1 cellular context compared by ENCODE assay signal in the genomic region with DNA sequence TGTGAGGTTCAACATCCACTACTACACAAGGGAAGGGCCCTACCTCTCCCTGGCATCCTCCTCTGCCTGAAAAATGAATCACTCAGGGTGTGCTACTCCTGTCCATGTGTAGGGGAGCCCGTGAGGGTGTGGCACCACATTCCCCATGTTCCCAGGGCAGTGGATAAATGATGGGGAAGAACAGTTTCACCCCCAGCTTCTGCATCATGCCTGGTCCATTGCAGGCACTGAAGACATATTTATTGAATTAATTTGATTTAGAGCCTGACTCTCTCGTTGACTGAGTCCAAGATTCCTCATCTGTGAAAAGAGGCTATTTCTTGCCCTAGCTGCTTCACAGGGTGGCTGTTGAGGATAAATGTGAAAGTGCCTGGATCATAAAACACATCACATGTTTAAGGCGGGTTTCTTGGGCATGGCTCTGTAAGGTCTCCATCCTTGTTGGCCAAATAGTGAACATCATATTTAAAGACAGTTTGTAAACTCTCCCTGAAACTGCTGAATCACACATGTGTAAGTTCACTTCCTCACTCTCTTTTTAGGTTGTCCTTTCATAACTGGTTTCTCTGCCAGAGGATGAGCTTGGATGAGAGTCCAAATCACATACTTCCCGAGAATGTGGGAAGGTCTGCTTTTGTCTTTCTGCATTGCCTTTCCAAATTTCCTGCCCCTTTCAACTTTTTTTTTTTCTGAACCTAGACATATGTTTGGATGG.
TF ChIP-seq lines count a peak whose summit lies in the region.

No MANE protein-coding gene starts in this region.

TF ChIP-seq in HEK293, 187 proteins besides CTCF, POLR2A, EP300 and RAD21 (continued from another document):
- TF ChIP-seq, protein P1, sequence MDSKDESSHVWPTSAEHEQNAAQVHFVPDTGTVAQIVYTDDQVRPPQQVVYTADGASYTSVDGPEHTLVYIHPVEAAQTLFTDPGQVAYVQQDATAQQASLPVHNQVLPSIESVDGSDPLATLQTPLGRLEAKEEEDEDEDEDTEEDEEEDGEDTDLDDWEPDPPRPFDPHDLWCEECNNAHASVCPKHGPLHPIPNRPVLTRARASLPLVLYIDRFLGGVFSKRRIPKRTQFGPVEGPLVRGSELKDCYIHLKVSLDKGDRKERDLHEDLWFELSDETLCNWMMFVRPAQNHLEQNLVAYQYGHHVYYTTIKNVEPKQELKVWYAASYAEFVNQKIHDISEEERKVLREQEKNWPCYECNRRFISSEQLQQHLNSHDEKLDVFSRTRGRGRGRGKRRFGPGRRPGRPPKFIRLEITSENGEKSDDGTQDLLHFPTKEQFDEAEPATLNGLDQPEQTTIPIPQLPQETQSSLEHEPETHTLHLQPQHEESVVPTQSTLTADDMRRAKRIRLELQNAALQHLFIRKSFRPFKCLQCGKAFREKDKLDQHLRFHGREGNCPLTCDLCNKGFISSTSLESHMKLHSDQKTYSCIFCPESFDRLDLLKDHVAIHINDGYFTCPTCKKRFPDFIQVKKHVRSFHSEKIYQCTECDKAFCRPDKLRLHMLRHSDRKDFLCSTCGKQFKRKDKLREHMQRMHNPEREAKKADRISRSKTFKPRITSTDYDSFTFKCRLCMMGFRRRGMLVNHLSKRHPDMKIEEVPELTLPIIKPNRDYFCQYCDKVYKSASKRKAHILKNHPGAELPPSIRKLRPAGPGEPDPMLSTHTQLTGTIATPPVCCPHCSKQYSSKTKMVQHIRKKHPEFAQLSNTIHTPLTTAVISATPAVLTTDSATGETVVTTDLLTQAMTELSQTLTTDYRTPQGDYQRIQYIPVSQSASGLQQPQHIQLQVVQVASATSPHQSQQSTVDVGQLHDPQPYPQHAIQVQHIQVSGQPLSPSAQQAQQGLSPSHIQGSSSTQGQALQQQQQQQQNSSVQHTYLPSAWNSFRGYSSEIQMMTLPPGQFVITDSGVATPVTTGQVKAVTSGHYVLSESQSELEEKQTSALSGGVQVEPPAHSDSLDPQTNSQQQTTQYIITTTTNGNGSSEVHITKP (tag by site-specific recombination; IDR thresholded peaks at IDR 0.05), result peak; percentile 96
- TF ChIP-seq ZNF660 (tag by site-specific recombination; IDR thresholded peaks at IDR 0.05) (no peak), ZNF776 (tag by site-specific recombination; IDR thresholded peaks at IDR 0.05; ENCODE audit: borderline replicate concordance) (no peak)
- TF ChIP-seq, protein P2, sequence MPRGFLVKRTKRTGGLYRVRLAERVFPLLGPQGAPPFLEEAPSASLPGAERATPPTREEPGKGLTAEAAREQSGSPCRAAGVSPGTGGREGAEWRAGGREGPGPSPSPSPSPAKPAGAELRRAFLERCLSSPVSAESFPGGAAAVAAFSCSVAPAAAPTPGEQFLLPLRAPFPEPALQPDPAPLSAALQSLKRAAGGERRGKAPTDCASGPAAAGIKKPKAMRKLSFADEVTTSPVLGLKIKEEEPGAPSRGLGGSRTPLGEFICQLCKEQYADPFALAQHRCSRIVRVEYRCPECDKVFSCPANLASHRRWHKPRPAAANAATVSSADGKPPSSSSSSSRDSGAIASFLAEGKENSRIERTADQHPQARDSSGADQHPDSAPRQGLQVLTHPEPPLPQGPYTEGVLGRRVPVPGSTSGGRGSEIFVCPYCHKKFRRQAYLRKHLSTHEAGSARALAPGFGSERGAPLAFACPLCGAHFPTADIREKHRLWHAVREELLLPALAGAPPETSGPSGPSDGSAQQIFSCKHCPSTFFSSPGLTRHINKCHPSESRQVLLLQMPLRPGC (tag by site-specific recombination; IDR thresholded peaks at IDR 0.05), result no peak
- TF ChIP-seq, protein P3, sequence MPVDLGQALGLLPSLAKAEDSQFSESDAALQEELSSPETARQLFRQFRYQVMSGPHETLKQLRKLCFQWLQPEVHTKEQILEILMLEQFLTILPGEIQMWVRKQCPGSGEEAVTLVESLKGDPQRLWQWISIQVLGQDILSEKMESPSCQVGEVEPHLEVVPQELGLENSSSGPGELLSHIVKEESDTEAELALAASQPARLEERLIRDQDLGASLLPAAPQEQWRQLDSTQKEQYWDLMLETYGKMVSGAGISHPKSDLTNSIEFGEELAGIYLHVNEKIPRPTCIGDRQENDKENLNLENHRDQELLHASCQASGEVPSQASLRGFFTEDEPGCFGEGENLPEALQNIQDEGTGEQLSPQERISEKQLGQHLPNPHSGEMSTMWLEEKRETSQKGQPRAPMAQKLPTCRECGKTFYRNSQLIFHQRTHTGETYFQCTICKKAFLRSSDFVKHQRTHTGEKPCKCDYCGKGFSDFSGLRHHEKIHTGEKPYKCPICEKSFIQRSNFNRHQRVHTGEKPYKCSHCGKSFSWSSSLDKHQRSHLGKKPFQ (tag by site-specific recombination; IDR thresholded peaks at IDR 0.05), result no peak
TF ChIP-seq in HEK293: peak in this region for 4.
